In genomic region chr3:107222927-107223326, GRCh38 we compare ENCODE assay signal across 21 cellular contexts.
DNase-seq lines count a peak whose midpoint lies in the region; ATAC-seq, FAIRE-seq and TF ChIP-seq lines count a peak whose summit lies in the region.
"Had no signal": no experiment of that assay in that cellular context is flagged by ENCODE, and none has a peak within 500 bp of the region (broad histone marks: within the 10 kb centered on the region; RNA-seq: fewer than 3 reads in every experiment).

No MANE protein-coding gene starts in this region.

- TF ChIP-seq CTCF in endothelial cell of umbilical vein (IDR thresholded peaks at IDR 0.05; ENCODE audit: extremely low read depth in 1 of 2, insufficient read depth in 1 of 2, low read depth in 1 of 2, low read length in 2 of 2) (no peak), osteoblast (IDR thresholded peaks at IDR 0.05; ENCODE audit: extremely low read depth, low read depth, low read length) (no peak)

- CTCF ChIA-PET in endothelial cell of umbilical vein (lab: Charles Lee) = interaction anchor here (1.2 kb wide), 1 partner anchor 12 kb away, joined by 4 read pairs; no protein-coding TSS in a partner anchor
- CTCF ChIA-PET in activated CD4-positive, alpha-beta T cell treated with anti-CD3 and anti-CD28 coated beads for 36 hours (lab: Charles Lee) = interaction anchor here (0.5 to 1.9 kb wide), 3 partner anchors 22 to 231 kb away, joined by 3 to 4 read pairs (median 3); no protein-coding TSS in a partner anchor

- peaks cover 6% of the 10 kb centered on the region for H3K27me3 Mint-ChIP-seq in activated CD4-positive, alpha-beta T cell treated with anti-CD3 and anti-CD28 coated beads for 36 hours
- H3K27me3 Mint-ChIP-seq: brain had no signal

- dilution Hi-C loops in endothelial cell of umbilical vein (cut with MboI; ENCODE audit: extremely low pct_ligation_motif_present, low sequenced_read_pairs) = no loop called here

- H3K4me3 ChIP-seq in endothelial cell of umbilical vein (replicated peaks in 1 of 3; ENCODE audit: insufficient read depth in 1 of 3, low read depth in 1 of 3, low read length in 3 of 3) = no peak overlapping the region
- no peak overlapping the region for H3K4me3 ChIP-seq in osteoblast (ENCODE audit: insufficient read depth, low read length)
- H3K4me3 ChIP-seq: neural progenitor cell had no signal

- H3K27me3 ChIP-seq in endothelial cell of umbilical vein (ENCODE audit: control insufficient read depth in 2 of 2, insufficient read depth in 2 of 2, low read length in 2 of 2) (no peaks in the 10 kb centered on the region), osteoblast (ENCODE audit: insufficient read depth, low read length) (no peaks in the 10 kb centered on the region)
- H3K27me3 ChIP-seq: neural progenitor cell had no signal

- H3K9me3 ChIP-seq in endothelial cell of umbilical vein (replicated peaks; ENCODE audit: control insufficient read depth, insufficient read depth, low read length) = no peaks in the 10 kb centered on the region
- H3K9me3 ChIP-seq in osteoblast (ENCODE audit: low read depth, low read length) = no peaks in the 10 kb centered on the region

- peak; percentile 97 for DNase-seq in EH (ENCODE audit: low read depth)
- DNase-seq in M059J (ENCODE audit: low read depth) = peak; percentile 95
- DNase-seq in endothelial cell of umbilical vein (ENCODE audit: low read depth, low spot score) = peak; percentile 72
- DNase-seq in osteoblast (ENCODE audit: insufficient read length, low spot score, missing footprints) = no peak
- no peak for DNase-seq in NOMO-1 treated with DMSO at 0.1 percent for 48 hours (lab: John Stamatoyannopoulos, UW; ENCODE audit: unreplicated experiment)
- no peak for DNase-seq in effector CD8-positive, alpha-beta T cell (lab: John Stamatoyannopoulos, UW)
- no peak for DNase-seq in midbrain (lab: John Stamatoyannopoulos, UW)
- no peak for DNase-seq in activated CD4-positive, alpha-beta T cell treated with anti-CD3 and anti-CD28 coated beads for 36 hours
- DNase-seq: activated CD8-positive, alpha-beta memory T cell treated with anti-CD3 and anti-CD28 coated beads for 24 hours; CD4-positive, CD25-positive, alpha-beta regulatory T cell; DMS79; effector memory CD8-positive, alpha-beta T cell; mesendoderm; MM.1S; NCI-H2081 treated with DMSO at 0.1 percent for 48 hours; NCI-H524 treated with DMSO at 0.1 percent for 48 hours; OCI-M1; retina; stimulated activated CD4-positive, alpha-beta T cell treated with anti-CD3 and anti-CD28 coated beads, Interleukin-1b, Interleukin-23, amount 100 ng/mL, for 48 hours had no signal

- H2AFZ ChIP-seq in endothelial cell of umbilical vein (ENCODE audit: low read depth, low read length) (no peak overlapping the region), osteoblast (ENCODE audit: low read length) (peak overlapping the region; percentile 17)
- H2AFZ ChIP-seq: neural progenitor cell had no signal

- H3K9me3 Mint-ChIP-seq in activated CD4-positive, alpha-beta T cell treated with anti-CD3 and anti-CD28 coated beads for 36 hours (ENCODE audit: low read depth) = no peaks in the 10 kb centered on the region
- H3K9me3 Mint-ChIP-seq: brain; effector memory CD8-positive, alpha-beta T cell; neural progenitor cell had no signal

- POLR2A ChIA-PET in endothelial cell of umbilical vein (lab: Charles Lee) = no interaction called here
- POLR2A ChIA-PET in activated CD4-positive, alpha-beta T cell treated with anti-CD3 and anti-CD28 coated beads for 36 hours (lab: Charles Lee) = no interaction called here

- no peak overlapping the region for H3K4me3 Mint-ChIP-seq in activated CD4-positive, alpha-beta T cell treated with anti-CD3 and anti-CD28 coated beads for 36 hours
- H3K4me3 Mint-ChIP-seq: brain; CD4-positive, CD25-positive, alpha-beta regulatory T cell; effector memory CD8-positive, alpha-beta T cell; neural progenitor cell had no signal

- H3K4me2 ChIP-seq in endothelial cell of umbilical vein (ENCODE audit: insufficient read depth, low read length) = no peak overlapping the region
- peak overlapping the region; percentile 33 for H3K4me2 ChIP-seq in osteoblast (ENCODE audit: insufficient read depth, low read length)
- H3K4me2 ChIP-seq: neural progenitor cell had no signal

- H3K36me3 Mint-ChIP-seq in activated CD4-positive, alpha-beta T cell treated with anti-CD3 and anti-CD28 coated beads for 36 hours (ENCODE audit: low read depth) = no peaks in the 10 kb centered on the region
- H3K36me3 Mint-ChIP-seq: brain; CD4-positive, CD25-positive, alpha-beta regulatory T cell; neural progenitor cell had no signal

- ATAC-seq in activated CD4-positive, alpha-beta T cell treated with anti-CD3 and anti-CD28 coated beads for 36 hours = no peak
- ATAC-seq: effector memory CD8-positive, alpha-beta T cell had no signal

- H3K9ac ChIP-seq in endothelial cell of umbilical vein (replicated peaks; ENCODE audit: extremely low read depth, insufficient read depth, low read length) = no peak overlapping the region
- H3K9ac ChIP-seq: neural progenitor cell had no signal

- no peaks in the 10 kb centered on the region for H3K79me2 ChIP-seq in endothelial cell of umbilical vein (ENCODE audit: control insufficient read depth, insufficient read depth, low read length)
- H3K79me2 ChIP-seq in osteoblast (ENCODE audit: insufficient read depth, low read length) = no peaks in the 10 kb centered on the region

- TF ChIP-seq POLR2A in endothelial cell of umbilical vein (IDR thresholded peaks at IDR 0.05; ENCODE audit: low read depth, low read length) = no peak

- no peaks in the 10 kb centered on the region for H3K36me3 ChIP-seq in endothelial cell of umbilical vein (ENCODE audit: control insufficient read depth in 2 of 2, extremely low read depth in 1 of 2, insufficient read depth in 2 of 2, low read length in 2 of 2)
- H3K36me3 ChIP-seq in osteoblast (ENCODE audit: insufficient read depth, low read length) = no peaks in the 10 kb centered on the region
- H3K36me3 ChIP-seq: neural progenitor cell had no signal

- intact Hi-C loops in endothelial cell of umbilical vein (cut with micrococcal nuclease) = no loop called here
- intact Hi-C loops in activated CD4-positive, alpha-beta T cell treated with anti-CD3 and anti-CD28 coated beads for 36 hours (cut with DNase I, micrococcal nuclease) = no loop called here

- no peak overlapping the region for H3K27ac Mint-ChIP-seq in activated CD4-positive, alpha-beta T cell treated with anti-CD3 and anti-CD28 coated beads for 36 hours
- H3K27ac Mint-ChIP-seq: brain; CD4-positive, CD25-positive, alpha-beta regulatory T cell; effector memory CD8-positive, alpha-beta T cell; neural progenitor cell had no signal

- H3K4me1 ChIP-seq in endothelial cell of umbilical vein (ENCODE audit: control insufficient read depth, extremely low read depth, insufficient read depth, low read length) (peaks cover 2% of the 10 kb centered on the region), osteoblast (ENCODE audit: insufficient read depth, low read length) (peaks cover 48% of the 10 kb centered on the region)
- H3K4me1 ChIP-seq: neural progenitor cell had no signal

- no peaks in the 10 kb centered on the region for H3K4me1 Mint-ChIP-seq in activated CD4-positive, alpha-beta T cell treated with anti-CD3 and anti-CD28 coated beads for 36 hours
- H3K4me1 Mint-ChIP-seq: CD4-positive, CD25-positive, alpha-beta regulatory T cell had no signal

- H3K9me1 ChIP-seq in endothelial cell of umbilical vein (replicated peaks; ENCODE audit: control insufficient read depth, extremely low read depth, insufficient read depth, low read length) = no peaks in the 10 kb centered on the region

- no peak overlapping the region for H3K27ac ChIP-seq in endothelial cell of umbilical vein (ENCODE audit: insufficient read depth, low read depth, low read length)
- H3K27ac ChIP-seq in osteoblast (ENCODE audit: low read depth, low read length) = peak overlapping the region; percentile 95
- H3K27ac ChIP-seq: neural progenitor cell had no signal

- H4K20me1 ChIP-seq in endothelial cell of umbilical vein (replicated peaks; ENCODE audit: control insufficient read depth, extremely low read depth, insufficient read depth, low read length) = no peaks in the 10 kb centered on the region
- no peaks in the 10 kb centered on the region for H4K20me1 ChIP-seq in osteoblast (ENCODE audit: insufficient read depth, low read length)

- no TSS peak for BruUV-seq in endothelial cell of umbilical vein (replicated peaks; lab: Mats Ljungman, UMichigan)

- no peak for FAIRE-seq in endothelial cell of umbilical vein (lab: Jason Lieb, UNC)

TF ChIP-seq in endothelial cell of umbilical vein, 7 proteins besides CTCF, POLR2A, EP300 and RAD21:
- TF ChIP-seq JUN (IDR thresholded peaks at IDR 0.05; ENCODE audit: borderline replicate concordance, insufficient read depth, insufficient read length, low read depth) = peak; percentile 33
- TF ChIP-seq MYC (IDR thresholded peaks at IDR 0.05; ENCODE audit: low read depth, low read length) = no peak

Comparison
In these comparisons a context has a peak if more than half of its experiments do, and no peak if none do; other contexts are left out.
1. DNase-seq: peak in EH (single experiment), M059J (single experiment) and endothelial cell of umbilical vein (single experiment); none in osteoblast (single experiment), NOMO-1 treated with DMSO at 0.1 percent for 48 hours (single experiment), effector CD8-positive, alpha-beta T cell (single experiment), midbrain (single experiment) and activated CD4-positive, alpha-beta T cell treated with anti-CD3 and anti-CD28 coated beads for 36 hours (single experiment).